ENCODE assay signal across 14 cellular contexts in genomic region chr2:176669398-176670174, GRCh38.
DNase-seq lines count a peak whose midpoint lies in the region; ATAC-seq, FAIRE-seq and TF ChIP-seq lines count a peak whose summit lies in the region.
"Had no signal": no experiment of that assay in that cellular context is flagged by ENCODE, and none has a peak within 500 bp of the region (broad histone marks: within the 10 kb centered on the region; RNA-seq: fewer than 3 reads in every experiment).

No MANE protein-coding gene starts in this region.

- peaks cover 4% of the 10 kb centered on the region for H3K4me1 ChIP-seq in GM12878 (ENCODE audit: control insufficient read depth, insufficient read depth, low read length)

- CTCF ChIA-PET in GM12878 (lab: Yijun Ruan, JAX) = interaction anchor here (0.8 to 3.8 kb wide), 11 partner anchors 9 to 543 kb away, joined by 3 to 23 read pairs (median 5); no protein-coding TSS in a partner anchor

- TF ChIP-seq RAD21 in GM12878 (IDR thresholded peaks at IDR 0.05; ENCODE audit: insufficient read depth, low read depth, low read length) = no peak

- BruUV-seq in GM12878 (replicated peaks; lab: Mats Ljungman, UMichigan) = no TSS peak

- RAD21 ChIA-PET in GM12878 (lab: Charles Lee; ENCODE audit: unreplicated experiment) = interaction anchor here (1.2 to 7.3 kb wide), 4 partner anchors 17 to 263 kb away, joined by 3 to 43 read pairs (median 6); no protein-coding TSS in a partner anchor

- in situ Hi-C loops in GM12878 (cut with MboI) = loop anchor here (5.0 kb wide), 1 partner anchor 483 kb away; no protein-coding TSS in a partner anchor

- peak overlapping the region; percentile 48; the same call in 1 of the 2 replicates for H3K27ac ChIP-seq in GM12878 (ENCODE audit: control insufficient read depth, insufficient read depth)
- H3K27ac ChIP-seq: VCaP had no signal

- no peaks in the 10 kb centered on the region for H3K9me3 ChIP-seq in GM12878 (replicated peaks; ENCODE audit: control insufficient read depth, insufficient read depth, low read length)

- WGBS in GM12878 (ENCODE audit: insufficient coverage, insufficient replicate concordance, low lambda C conversion rate, missing lambda C conversion rate) = 3% methylated on average over 5 of the region's 5 CpGs

- peak; percentile 37 for DNase-seq in GM12878 (ENCODE audit: low read depth, low spot score)
- peak; percentile 18 for DNase-seq in superior temporal gyrus (ENCODE audit: extremely low spot score)
- no peak for DNase-seq in SW480 (ENCODE audit: low spot score)
- DNase-seq in stimulated activated naive CD4-positive, alpha-beta T cell treated with Interleukin-2 at 50 U/mL for 16 hours (lab: John Stamatoyannopoulos, UW) = no peak
- no peak for DNase-seq in cerebellar cortex (ENCODE audit: low spot score)
- DNase-seq: C1 segment of cervical spinal cord; H7; mesenchymal stem cell; NCI-H2081; NK-92 treated with Interleukin-12 subunit alpha and Interleukin-12 subunit beta, amount 100 ng/mL, for 24 hours; stimulated activated CD4-positive, alpha-beta T cell treated with anti-CD3 and anti-CD28 coated beads, Interleukin-4, amount 100 ng/mL, for 1 hour had no signal

- ATAC-seq in GM19035 (IDR thresholded peaks at IDR 0.05; ENCODE audit: unreplicated experiment) = peak; percentile 68
- ATAC-seq in HG02885 (IDR thresholded peaks at IDR 0.05; ENCODE audit: poor library complexity, unreplicated experiment) = peak; percentile 81
- peak; percentile 86 for ATAC-seq in GM12878

- 0 out of 4 replicates have a peak, but pooled peaks of 1 of the 2 experiments have one; percentile 22 for TF ChIP-seq EP300 in GM12878 (IDR thresholded peaks at IDR 0.05; ENCODE audit: borderline replicate concordance in 1 of 2, control insufficient read depth in 1 of 2, low read depth in 2 of 2, low read length in 2 of 2)

- no peaks in the 10 kb centered on the region for H3K36me3 ChIP-seq in GM12878 (ENCODE audit: control insufficient read depth in 2 of 2, insufficient read depth in 2 of 2, low read length in 1 of 2)

- no peak for TF ChIP-seq CTCF in GM12878 (IDR thresholded peaks at IDR 0.05 in 2 of 3, conservative IDR thresholded peaks at IDR 0.05 in 1 of 3; ENCODE audit: control insufficient read depth in 2 of 3, extremely low read depth in 1 of 3, insufficient read depth in 1 of 3, low read depth in 3 of 3, low read length in 3 of 3)

- intact Hi-C loops in GM12878 (cut with micrococcal nuclease; ENCODE audit: unreplicated experiment) = no loop called here

- POLR2A ChIA-PET in GM12878 (lab: Charles Lee) = interaction anchor here (0.5 kb wide), 1 partner anchor 213 kb away, joined by 3 read pairs; no protein-coding TSS in a partner anchor

- SMC1A ChIA-PET in GM12878 (lab: Charles Lee; ENCODE audit: uncharacterized antibody, unreplicated experiment) = interaction anchor here (0.6 to 10.0 kb wide), 10 partner anchors 11 to 543 kb away, joined by 3 to 88 read pairs (median 4); no protein-coding TSS in a partner anchor

- no peak overlapping the region for H3K9ac ChIP-seq in GM12878 (ENCODE audit: control insufficient read depth, insufficient read depth, low read length)

- no peaks in the 10 kb centered on the region for H3K27me3 ChIP-seq in GM12878 (replicated peaks in 1 of 2; ENCODE audit: control insufficient read depth in 2 of 2, insufficient read depth in 2 of 2, low read length in 1 of 2)

- H3K79me2 ChIP-seq in GM12878 (ENCODE audit: control insufficient read depth, insufficient read depth, low read length) = no peaks in the 10 kb centered on the region

- no peaks in the 10 kb centered on the region for H4K20me1 ChIP-seq in GM12878 (ENCODE audit: control insufficient read depth, insufficient read depth)

- no peak overlapping the region for H3K4me3 ChIP-seq in GM12878

- peak overlapping the region; percentile 21; the same call in 1 of the 2 replicates for H3K4me2 ChIP-seq in GM12878 (ENCODE audit: control insufficient read depth, insufficient read depth)

- no peak for TF ChIP-seq POLR2A in GM12878 (IDR thresholded peaks at IDR 0.05; ENCODE audit: low read depth, low read length)

- peak overlapping the region; percentile 78 for H2AFZ ChIP-seq in GM12878 (ENCODE audit: control insufficient read depth, low read depth, low read length)

- FAIRE-seq in GM12878 (lab: Jason Lieb, UNC) = peak; percentile 72

TF ChIP-seq in GM12878, 131 proteins besides CTCF, POLR2A, EP300 and RAD21:
- TF ChIP-seq NBN (IDR thresholded peaks at IDR 0.05) = 0 out of 2 replicates have a peak, but pooled peaks have one; percentile 15
- 0 out of 2 replicates have a peak, but pooled peaks have one; percentile 26 for TF ChIP-seq MEF2A (IDR thresholded peaks at IDR 0.05; ENCODE audit: insufficient read depth, low read depth, low read length)
- no peak for TF ChIP-seq POU2F2 (IDR thresholded peaks at IDR 0.05; ENCODE audit: borderline replicate concordance, low read depth, low read length)
- peak; percentile 83; the same call in 1 of the 2 replicates for TF ChIP-seq RELB (IDR thresholded peaks at IDR 0.05; ENCODE audit: low read depth)
- no peak for TF ChIP-seq PKNOX1 (IDR thresholded peaks at IDR 0.05)
- TF ChIP-seq MTA2 (IDR thresholded peaks at IDR 0.05; ENCODE audit: low read depth) = peak; percentile 22; the same call in 1 of the 2 replicates
- peak; percentile 16 for TF ChIP-seq RELA (IDR thresholded peaks at IDR 0.05; ENCODE audit: borderline replicate concordance, partially characterized antibody)
- 0 out of 2 replicates have a peak, but pooled peaks have one; percentile 10 for TF ChIP-seq RAD51 (IDR thresholded peaks at IDR 0.05)
- peak; percentile 68; the same call in 1 of the 2 replicates for TF ChIP-seq IKZF1 (conservative IDR thresholded peaks at IDR 0.05)
- TF ChIP-seq IRF4 (IDR thresholded peaks at IDR 0.05; ENCODE audit: low read depth, low read length) = 0 out of 2 replicates have a peak, but pooled peaks have one; percentile 5
- TF ChIP-seq EED (IDR thresholded peaks at IDR 0.05; ENCODE audit: low read depth) = peak; percentile 26; the same call in 1 of the 2 replicates
- no peak for TF ChIP-seq LARP7 (IDR thresholded peaks at IDR 0.05)
- TF ChIP-seq NFIC (IDR thresholded peaks at IDR 0.05; ENCODE audit: low read depth, low read length) = peak; percentile 37; the same call in 1 of the 2 replicates
- peak; percentile 31; the same call in 1 of the 2 replicates for TF ChIP-seq RUNX3 (IDR thresholded peaks at IDR 0.05; ENCODE audit: low read length)
- no peak for TF ChIP-seq SP1 (IDR thresholded peaks at IDR 0.05; ENCODE audit: low read depth, low read length)
- peak in 1 of 2 experiments; percentile 60; a peak in 1 of 4 replicates for TF ChIP-seq BHLHE40 (IDR thresholded peaks at IDR 0.05; ENCODE audit: borderline replicate concordance in 1 of 2, low read depth in 2 of 2, low read length in 1 of 2)
- peak; percentile 37 to 53; a peak in 1 of 4 replicates for TF ChIP-seq IKZF2 (IDR thresholded peaks at IDR 0.05)
- TF ChIP-seq CREB1 (IDR thresholded peaks at IDR 0.05; ENCODE audit: low read depth) = no peak
- TF ChIP-seq SPI1 (IDR thresholded peaks at IDR 0.05; ENCODE audit: borderline replicate concordance, insufficient read depth, low read depth, low read length) = 0 out of 2 replicates have a peak, but pooled peaks have one; percentile 13
- TF ChIP-seq NR2F1 (conservative IDR thresholded peaks at IDR 0.05) = peak; percentile 70

Comparison
In these comparisons a context has a peak if more than half of its experiments do, and no peak if none do; other contexts are left out.
1. DNase-seq: peak in GM12878 (single experiment) and superior temporal gyrus (single experiment); none in SW480 (single experiment), stimulated activated naive CD4-positive, alpha-beta T cell treated with Interleukin-2 at 50 U/mL for 16 hours (single experiment) and cerebellar cortex (single experiment).
2. Peak in every context shown above with its lines, with median percentiles within 50 percentile points of each other: ATAC-seq.